In the genomic region with DNA sequence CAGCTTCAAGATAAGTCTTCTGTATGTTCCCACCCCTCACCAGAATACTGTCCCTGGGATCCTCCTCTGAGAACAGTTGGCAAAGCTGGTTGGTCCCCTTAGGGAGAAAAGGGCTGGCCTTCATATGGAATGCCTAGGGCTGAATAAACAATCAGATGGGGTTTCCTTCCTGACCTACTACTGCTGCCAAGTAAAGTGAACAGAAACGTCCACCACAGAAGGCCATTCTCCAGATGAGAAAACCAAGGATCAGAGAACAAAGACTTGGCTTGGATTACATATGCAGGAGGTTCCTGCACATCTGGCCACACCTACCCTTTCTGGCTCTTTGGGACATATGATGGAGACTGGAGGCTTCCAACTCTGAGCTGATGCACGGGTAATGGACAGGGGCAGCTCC, we compare ENCODE assay signal across 18 cellular contexts.
DNase-seq lines count a peak whose midpoint lies in the region; ATAC-seq, FAIRE-seq and TF ChIP-seq lines count a peak whose summit lies in the region.
"Had no signal": no experiment of that assay in that cellular context is flagged by ENCODE, and none has a peak within 500 bp of the region (broad histone marks: within the 10 kb centered on the region; RNA-seq: fewer than 3 reads in every experiment).

No MANE protein-coding gene starts in this region.

- H3K27me3 Mint-ChIP-seq in activated CD4-positive, alpha-beta T cell treated with anti-CD3 and anti-CD28 coated beads, Interleukin-2, amount 10 ng/mL, durations not matched to agents 24 days and 14 days = no peaks in the 10 kb centered on the region
- H3K27me3 Mint-ChIP-seq: CD4-positive, alpha-beta T cell had no signal

- H3K4me3 Mint-ChIP-seq in activated CD4-positive, alpha-beta T cell treated with anti-CD3 and anti-CD28 coated beads, Interleukin-2, amount 10 ng/mL, durations not matched to agents 24 days and 14 days = no peak overlapping the region
- H3K4me3 Mint-ChIP-seq: CD4-positive, alpha-beta T cell; GM23338 had no signal

- H3K27ac ChIP-seq in heart right ventricle (peak overlapping the region in 4 of 10 donors; percentile 15 to 60 (median 46)), right atrium auricular region (no peak overlapping the region), upper lobe of right lung (no peak overlapping the region), A673 (ENCODE audit: low read depth, low read length, poor library complexity, severe bottlenecking) (no peak overlapping the region)
- H3K27ac ChIP-seq: HL-60, RWPE1 had no signal

- peaks cover 62% of the 10 kb centered on the region for H3K4me1 Mint-ChIP-seq in activated CD4-positive, alpha-beta T cell treated with anti-CD3 and anti-CD28 coated beads, Interleukin-2, amount 10 ng/mL, durations not matched to agents 24 days and 14 days
- H3K4me1 Mint-ChIP-seq: GM23338 had no signal

- BruUV-seq in A673 (replicated peaks; lab: Mats Ljungman, UMichigan) = no TSS peak

- H3K4me1 ChIP-seq in heart right ventricle (peaks cover 5 to 80% (median 56%) of the 10 kb centered on the region in 9 donors), right atrium auricular region (peaks cover 0 to 44% of the 10 kb centered on the region in 2 donors), upper lobe of right lung (peaks cover 46% of the 10 kb centered on the region), A673 (ENCODE audit: insufficient read depth, low read length, poor library complexity, severe bottlenecking) (no peaks in the 10 kb centered on the region)

- no peaks in the 10 kb centered on the region for H3K27me3 ChIP-seq in heart right ventricle
- no peaks in the 10 kb centered on the region for H3K27me3 ChIP-seq in right atrium auricular region
- no peaks in the 10 kb centered on the region for H3K27me3 ChIP-seq in bronchial epithelial cell (ENCODE audit: control insufficient read depth, insufficient read depth, low read length)
- no peaks in the 10 kb centered on the region for H3K27me3 ChIP-seq in upper lobe of right lung
- no peaks in the 10 kb centered on the region for H3K27me3 ChIP-seq in A673 (replicated peaks; ENCODE audit: insufficient read depth, low read depth, low read length, poor library complexity)

- CTCF ChIA-PET in A673 (lab: Charles Lee) = no interaction called here

- intact Hi-C loops in heart right ventricle (cut with DNase I) = loop anchor here in 1 of 10 donors (5.0 kb wide), 1 partner anchor 62 kb away; no protein-coding TSS in a partner anchor
- intact Hi-C loops in upper lobe of right lung (cut with DNase I) = no loop called here
- intact Hi-C loops in activated CD4-positive, alpha-beta T cell treated with anti-CD3 and anti-CD28 coated beads, Interleukin-2, amount 10 ng/mL, durations not matched to agents 24 days and 14 days (cut with micrococcal nuclease) = no loop called here
- intact Hi-C loops in A673 (cut with micrococcal nuclease; ENCODE audit: unreplicated experiment) = no loop called here

- peak; percentile 20 to 70 (median 52) for ATAC-seq in heart right ventricle
- peak; percentile 5 for ATAC-seq in upper lobe of right lung
- ATAC-seq: GM23338 had no signal

- DNase-seq in heart right ventricle (no peak), right atrium auricular region (ENCODE audit: low spot score) (no peak), bronchial epithelial cell (ENCODE audit: low read depth) (no peak), fibroblast of the aortic adventitia (ENCODE audit: low read depth) (peak; percentile 17), upper lobe of right lung (peak; percentile 2), RCC 7860 (ENCODE audit: low spot score) (no peak), A673 (ENCODE audit: low spot score) (no peak)
- no peak for DNase-seq in activated CD4-positive, alpha-beta T cell treated with anti-CD3 and anti-CD28 coated beads, Interleukin-2, amount 10 ng/mL, durations not matched to agents 24 days and 14 days
- DNase-seq: Calu3; CD4-positive, alpha-beta T cell; DMS79; NCI-H1048; NCI-H146; NCI-H446 had no signal

- H3K9me3 ChIP-seq in heart right ventricle (no peaks in the 10 kb centered on the region), right atrium auricular region (no peaks in the 10 kb centered on the region), upper lobe of right lung (no peaks in the 10 kb centered on the region), A673 (ENCODE audit: low read depth, low read length, poor library complexity, severe bottlenecking) (no peaks in the 10 kb centered on the region)

- FAIRE-seq in bronchial epithelial cell (lab: Jason Lieb, UNC) = peak; percentile 32
- FAIRE-seq in RCC 7860 (lab: Jason Lieb, UNC) = no peak
- FAIRE-seq: A204.1 had no signal

- POLR2A ChIA-PET in A673 (lab: Charles Lee; ENCODE audit: low non-redundant PET) = no interaction called here

- no peak overlapping the region for H3K27ac Mint-ChIP-seq in activated CD4-positive, alpha-beta T cell treated with anti-CD3 and anti-CD28 coated beads, Interleukin-2, amount 10 ng/mL, durations not matched to agents 24 days and 14 days
- H3K27ac Mint-ChIP-seq: CD4-positive, alpha-beta T cell; GM23338 had no signal

- H3K36me3 ChIP-seq in heart right ventricle (no peaks in the 10 kb centered on the region), right atrium auricular region (no peaks in the 10 kb centered on the region), bronchial epithelial cell (ENCODE audit: control insufficient read depth, insufficient read depth, low read length) (no peaks in the 10 kb centered on the region), upper lobe of right lung (no peaks in the 10 kb centered on the region), A673 (ENCODE audit: insufficient read depth, low read length, poor library complexity, severe bottlenecking) (no peaks in the 10 kb centered on the region)

- H3K36me3 Mint-ChIP-seq in activated CD4-positive, alpha-beta T cell treated with anti-CD3 and anti-CD28 coated beads, Interleukin-2, amount 10 ng/mL, durations not matched to agents 24 days and 14 days (ENCODE audit: low read depth) = no peaks in the 10 kb centered on the region

- 46 to 50% methylated on average over 2 of the region's 2 CpGs for WGBS in heart right ventricle, 2 donors

- TF ChIP-seq CTCF in heart right ventricle (IDR thresholded peaks at IDR 0.05) = no peak
- no peak for TF ChIP-seq CTCF in right atrium auricular region (IDR thresholded peaks at IDR 0.05)
- no peak for TF ChIP-seq CTCF in bronchial epithelial cell (IDR thresholded peaks at IDR 0.05; ENCODE audit: insufficient read depth, low read length, severe bottlenecking)
- TF ChIP-seq CTCF in fibroblast of the aortic adventitia (IDR thresholded peaks at IDR 0.05; ENCODE audit: insufficient read depth, low read length) = no peak
- no peak for TF ChIP-seq CTCF in upper lobe of right lung (IDR thresholded peaks at IDR 0.05)
- TF ChIP-seq CTCF in A673 (conservative IDR thresholded peaks at IDR 0.05; ENCODE audit: low read depth, low read length) = no peak

- no peak overlapping the region for H3K4me3 ChIP-seq in heart right ventricle
- H3K4me3 ChIP-seq in right atrium auricular region = no peak overlapping the region
- no peak overlapping the region for H3K4me3 ChIP-seq in bronchial epithelial cell (ENCODE audit: low read depth, low read length)
- H3K4me3 ChIP-seq in fibroblast of the aortic adventitia (ENCODE audit: low read depth, low read length) = no peak overlapping the region
- no peak overlapping the region for H3K4me3 ChIP-seq in upper lobe of right lung
- H3K4me3 ChIP-seq in A673 (ENCODE audit: low read depth, low read length, poor library complexity, severe bottlenecking) = no peak overlapping the region
- H3K4me3 ChIP-seq: GM23338 had no signal

- H3K9me3 Mint-ChIP-seq in activated CD4-positive, alpha-beta T cell treated with anti-CD3 and anti-CD28 coated beads, Interleukin-2, amount 10 ng/mL, durations not matched to agents 24 days and 14 days = no peaks in the 10 kb centered on the region
- H3K9me3 Mint-ChIP-seq: CD4-positive, alpha-beta T cell; GM23338 had no signal

Comparison
In these comparisons a context has a peak if more than half of its experiments do, and no peak if none do; other contexts are left out.
1. DNase-seq: peak in fibroblast of the aortic adventitia (single experiment) and upper lobe of right lung (single experiment); none in heart right ventricle (0 of 2), right atrium auricular region (single experiment), bronchial epithelial cell (single experiment), RCC 7860 (single experiment), activated CD4-positive, alpha-beta T cell treated with anti-CD3 and anti-CD28 coated beads, Interleukin-2, amount 10 ng/mL, durations not matched to agents 24 days and 14 days (single experiment) and A673 (single experiment).